ENCODE assay signal across 15 cellular contexts in the genomic region with DNA sequence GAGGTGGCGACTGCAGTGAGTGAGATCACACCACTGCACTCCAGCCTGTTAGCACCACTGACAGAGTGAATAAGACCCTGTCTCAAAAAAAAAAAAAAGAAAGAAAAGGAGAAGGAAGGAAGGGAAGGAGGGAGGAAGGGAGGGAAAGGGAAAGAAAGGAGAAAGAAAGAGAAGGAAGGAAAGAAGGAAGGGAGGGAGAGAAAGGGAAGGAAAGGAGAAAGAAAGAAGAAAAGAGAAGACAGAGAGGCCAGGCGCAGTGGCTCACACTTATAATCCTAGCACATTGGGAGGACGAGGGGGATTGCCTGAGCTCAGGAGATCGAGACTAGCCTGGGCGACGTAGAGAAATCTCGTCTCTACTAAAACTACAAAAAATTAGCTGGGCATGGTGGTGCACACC.
"Had no signal": no experiment of that assay in that cellular context is flagged by ENCODE, and none has a peak within 500 bp of the region (broad histone marks: within the 10 kb centered on the region; RNA-seq: fewer than 3 reads in every experiment).

No MANE protein-coding gene starts in this region.

- H3K36me3 ChIP-seq: neutrophil, right atrium auricular region, sigmoid colon had no signal

- H3K9me3 ChIP-seq: heart left ventricle, neutrophil, right atrium auricular region, sigmoid colon, tibial nerve had no signal

- H3K9me3 Mint-ChIP-seq: naive B cell, nephron progenitor cell had no signal

- ATAC-seq: heart left ventricle; stimulated activated naive CD8-positive, alpha-beta T cell treated with anti-CD3 and anti-CD28 coated beads, Interleukin-15, Interleukin-2, amounts not matched to agents 100 U/mL and 50 U/mL, for 24 hours had no signal

- DNase-seq: effector CD4-positive, alpha-beta T cell; heart left ventricle; hippocampal formation; mesendoderm; naive B cell; nephron progenitor cell; posterior cingulate gyrus; sigmoid colon; stimulated activated CD4-positive, alpha-beta T cell treated with anti-CD3 and anti-CD28 coated beads, Interleukin-12 subunit alpha, Interleukin-12 subunit beta, amount 100 ng/mL, for 4 hours; stimulated activated naive CD8-positive, alpha-beta T cell treated with anti-CD3 and anti-CD28 coated beads, Interleukin-15, Interleukin-2, amounts not matched to agents 100 U/mL and 50 U/mL, for 24 hours had no signal

- H3K27me3 Mint-ChIP-seq: naive B cell had no signal

- H3K4me3 ChIP-seq: coronary artery, heart left ventricle, right atrium auricular region, sigmoid colon, skin epidermis, tibial nerve had no signal

- H3K27me3 ChIP-seq: heart left ventricle, neutrophil, right atrium auricular region, sigmoid colon, tibial nerve had no signal

- H3K27ac Mint-ChIP-seq: nephron progenitor cell had no signal

- H3K4me3 Mint-ChIP-seq: naive B cell, nephron progenitor cell had no signal

- H3K27ac ChIP-seq: coronary artery, neutrophil, tibial nerve had no signal
